ENCODE assay signal across 18 cellular contexts in genomic region chr12:69834147-69834546, GRCh38. TPM values are rescaled to one million over a fixed set of nuclear protein-coding genes. Genes with fewer than 3 reads are reported as not detected.
DNase-seq lines count a peak whose midpoint lies in the region; ATAC-seq and FAIRE-seq lines count a peak whose summit lies in the region.
"Had no signal": no experiment of that assay in that cellular context is flagged by ENCODE, and none has a peak within 500 bp of the region (broad histone marks: within the 10 kb centered on the region; RNA-seq: fewer than 3 reads in every experiment).

No MANE protein-coding gene starts in this region.

- 19 to 56% (median 26%) methylated on average over 2 of the region's 2 CpGs for WGBS in small intestine, 3 donors

- no peak overlapping the region for H3K27ac ChIP-seq in duodenal mucosa (ENCODE audit: low read depth, low read length)
- H3K27ac ChIP-seq in small intestine (ENCODE audit: low read depth in 1 of 2, low read length in 1 of 2), result no peak overlapping the region

- DNase-seq in RCC 7860 (ENCODE audit: low spot score) (peak; percentile 16), kidney tubule cell (ENCODE audit: low spot score) (peak; percentile 72), small intestine (peak; percentile 29), NCI-H187 treated with DMSO at 0.1 percent for 48 hours (lab: John Stamatoyannopoulos, UW) (no peak)
- DNase-seq: Caco-2; CD8-positive, alpha-beta memory T cell; DND-41; GDM1; IMR-90 had no signal

- H3K4me3 ChIP-seq in duodenal mucosa (ENCODE audit: low read depth in 1 of 2, low read length in 2 of 2), result peak overlapping the region; percentile 44 to 46
- no peak overlapping the region for H3K4me3 ChIP-seq in small intestine (ENCODE audit: low read depth in 1 of 2, low read length in 2 of 2)
- H3K4me3 ChIP-seq: HAP-1 had no signal

- ATAC-seq in GM21717 (IDR thresholded peaks at IDR 0.05; ENCODE audit: unreplicated experiment) (no peak), HG03025 (IDR thresholded peaks at IDR 0.05; ENCODE audit: low FRiP score, unreplicated experiment) (no peak)

- no peak overlapping the region for H3K9ac ChIP-seq in duodenal mucosa (ENCODE audit: low read depth in 1 of 2, low read length in 2 of 2)

- FAIRE-seq in RCC 7860 (lab: Jason Lieb, UNC) (peak; percentile 80), small intestine (lab: Jason Lieb, UNC) (no peak)
- FAIRE-seq: GM12892, GM19239, H1 had no signal

- H3K9me3 ChIP-seq in duodenal mucosa (ENCODE audit: control insufficient read depth in 1 of 2, low read length in 2 of 2) (no peaks in the 10 kb centered on the region), small intestine (ENCODE audit: control insufficient read depth, low read depth) (no peaks in the 10 kb centered on the region)
- H3K9me3 ChIP-seq: Caco-2, HAP-1 had no signal

- H3K4me1 ChIP-seq in duodenal mucosa (ENCODE audit: control insufficient read depth in 1 of 2, insufficient read depth in 2 of 2, low read length in 2 of 2) (peaks cover 44 to 72% of the 10 kb centered on the region in 2 donors), small intestine (ENCODE audit: control insufficient read depth in 2 of 2, insufficient read depth in 1 of 2, low read depth in 1 of 2, low read length in 1 of 2) (peaks cover 4 to 12% of the 10 kb centered on the region in 2 donors)
- H3K4me1 ChIP-seq: HAP-1 had no signal

- H3K36me3 ChIP-seq in duodenal mucosa (ENCODE audit: control insufficient read depth in 1 of 2, insufficient read depth in 2 of 2, low read length in 2 of 2), result no peaks in the 10 kb centered on the region
- H3K36me3 ChIP-seq in small intestine (ENCODE audit: control insufficient read depth in 2 of 2, insufficient read depth in 2 of 2, low read length in 2 of 2), result peaks cover 0 to under 1% of the 10 kb centered on the region in 2 donors
- H3K36me3 ChIP-seq: HAP-1 had no signal

- H3K27me3 ChIP-seq in duodenal mucosa (ENCODE audit: control insufficient read depth in 1 of 2, insufficient read depth in 2 of 2, low read length in 2 of 2) (no peaks in the 10 kb centered on the region), small intestine (ENCODE audit: control insufficient read depth in 2 of 2, insufficient read depth in 2 of 2, low read length in 2 of 2) (no peaks in the 10 kb centered on the region)

RNA-seq across cellular contexts. Expression of gene MYRFL, which starts 9.1 kb away (rescaled TPM):
- 10 to 100 TPM; 31.2 to 56.5 (median 54.3) TPM for polyA plus RNA-seq in small intestine
- polyA plus RNA-seq: AG04450; BJ; CD8-positive, alpha-beta memory T cell; IMR-90 had no signal

Comparison
In these comparisons a context has a peak if more than half of its experiments do, and no peak if none do; other contexts are left out.
1. H3K4me3 ChIP-seq: peak in duodenal mucosa (2 of 2); none in small intestine (0 of 2).